Comparison of ENCODE assay signal across 22 cellular contexts in the genomic region with DNA sequence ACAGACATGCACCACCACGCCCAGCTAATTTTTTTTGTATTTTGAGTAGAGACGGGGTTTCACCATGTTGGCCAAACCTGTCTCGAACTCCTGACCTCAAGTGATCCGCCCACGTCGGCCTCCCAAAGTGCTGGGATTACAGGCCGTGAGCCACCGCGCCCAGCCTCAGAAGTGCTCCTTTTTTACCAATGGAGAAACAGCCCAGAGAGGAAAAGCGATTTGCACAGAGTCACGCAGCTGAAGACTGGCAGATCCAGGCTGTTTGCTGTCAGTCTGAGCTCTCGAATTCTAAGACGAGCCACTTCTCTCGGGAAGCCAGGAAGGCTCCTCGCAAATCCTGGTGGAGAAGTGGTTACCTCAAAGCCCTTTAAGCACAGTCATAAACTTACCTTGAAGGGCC. TPM values are rescaled to one million over a fixed set of nuclear protein-coding genes. Genes with fewer than 3 reads are reported as not detected.
DNase-seq lines count a peak whose midpoint lies in the region; ATAC-seq and TF ChIP-seq lines count a peak whose summit lies in the region.
"Had no signal": no experiment of that assay in that cellular context is flagged by ENCODE, and none has a peak within 500 bp of the region (broad histone marks: within the 10 kb centered on the region; RNA-seq: fewer than 3 reads in every experiment).

No MANE protein-coding gene starts in this region.

- TF ChIP-seq CTCF in PC-3 (conservative IDR thresholded peaks at IDR 0.05; ENCODE audit: low read depth, low read length) = no peak
- no peak for TF ChIP-seq CTCF in fibroblast of lung (conservative IDR thresholded peaks at IDR 0.05 in 1 of 2, IDR thresholded peaks at IDR 0.05 in 1 of 2; ENCODE audit: low read depth in 1 of 2, low read length in 2 of 2)
- no peak for TF ChIP-seq CTCF in smooth muscle cell (IDR thresholded peaks at IDR 0.05; ENCODE audit: borderline replicate concordance, insufficient read depth, poor library complexity, severe bottlenecking)
- no peak for TF ChIP-seq CTCF in GM13976 (IDR thresholded peaks at IDR 0.05; ENCODE audit: borderline replicate concordance, control extremely low read depth, extremely low read depth, insufficient read depth, missing control alignments)

- POLR2A ChIA-PET in PC-3 (lab: Charles Lee; ENCODE audit: unreplicated experiment) = no interaction called here

- in situ Hi-C loops in Caki2 (cut with HindIII; ENCODE audit: low pct_unique_long_range_greater_than_20kb, low sequenced_read_pairs) (no loop called here), GM13976 (cut with MboI; ENCODE audit: low sequenced_read_pairs, unreplicated experiment) (no loop called here)

- no peaks in the 10 kb centered on the region for H3K9me2 ChIP-seq in PC-3 (replicated peaks; ENCODE audit: low read length)

- H3K4me1 ChIP-seq in PC-3 (ENCODE audit: insufficient read depth, low read length) (peaks cover 34% of the 10 kb centered on the region), fibroblast of lung (ENCODE audit: control insufficient read depth, extremely low read depth, insufficient read depth, low read length) (peaks cover 3% of the 10 kb centered on the region), smooth muscle cell (ENCODE audit: low read depth) (peaks cover 18% of the 10 kb centered on the region)
- H3K4me1 ChIP-seq: BE2C, breast epithelium, heart right ventricle had no signal

- no TSS peak for BruUV-seq in PC-3 (replicated peaks; lab: Mats Ljungman, UMichigan)

- H3F3A ChIP-seq in PC-3 (ENCODE audit: low read length, unreplicated experiment) (no peaks in the 10 kb centered on the region), smooth muscle cell (ENCODE audit: low read depth) (peaks cover 23% of the 10 kb centered on the region)

- H3K27me3 ChIP-seq in PC-3 (ENCODE audit: low read length) (no peaks in the 10 kb centered on the region), fibroblast of lung (ENCODE audit: control insufficient read depth, insufficient read depth, low read length) (no peaks in the 10 kb centered on the region), smooth muscle cell (ENCODE audit: low read depth) (no peaks in the 10 kb centered on the region)
- H3K27me3 ChIP-seq: BE2C, breast epithelium, heart right ventricle, MG63, neutrophil had no signal

- CTCF ChIA-PET in PC-3 (lab: Charles Lee) = no interaction called here

- H3K9ac ChIP-seq in PC-3 (ENCODE audit: low read length) (no peak overlapping the region), fibroblast of lung (ENCODE audit: insufficient read depth, low read length) (no peak overlapping the region), smooth muscle cell (ENCODE audit: low read depth) (no peak overlapping the region)

- intact Hi-C loops in PC-3 (cut with micrococcal nuclease) = loop anchor here (1.0 to 2.0 kb wide), 2 partner anchors 29 to 35 kb away; no protein-coding TSS in a partner anchor

- ATAC-seq in PC-3 = peak; percentile 19

- H3K36me3 ChIP-seq in PC-3 (ENCODE audit: low read depth, low read length) (no peaks in the 10 kb centered on the region), fibroblast of lung (ENCODE audit: control insufficient read depth, insufficient read depth, low read length) (no peaks in the 10 kb centered on the region), smooth muscle cell (ENCODE audit: low read depth) (no peaks in the 10 kb centered on the region)
- H3K36me3 ChIP-seq: BE2C, breast epithelium, heart right ventricle, MG63, neutrophil had no signal

- DNase-seq in Caki2 (ENCODE audit: low read depth) (peak; percentile 67), PC-3 (no peak), fibroblast of lung (ENCODE audit: low read depth in 2 of 2) (no peak), smooth muscle cell (lab: John Stamatoyannopoulos, UW; ENCODE audit: unreplicated experiment) (no peak), GM13976 (ENCODE audit: low spot score) (no peak), SKM-1 treated with dmso at 0.1 percent for 144 hours (lab: John Stamatoyannopoulos, UW; ENCODE audit: unreplicated experiment) (no peak), NCI-H1105 treated with DMSO at 0.1 percent for 48 hours (lab: John Stamatoyannopoulos, UW) (no peak)
- DNase-seq in activated CD4-positive, alpha-beta T cell treated with anti-CD3 and anti-CD28 coated beads, Interleukin-2, amount 50 U/mL, for 48 hours = no peak
- DNase-seq: activated naive CD4-positive, alpha-beta T cell treated with anti-CD3 and anti-CD28 coated beads, Interleukin-2, amount 10 ng/mL, durations not matched to agents 7 days and 5 days; BE2C; CD8-positive, alpha-beta memory T cell; effector memory CD4-positive, alpha-beta T cell; erythroblast; GDM1; heart right ventricle; KBM-7; NCI-H446 treated with DMSO at 0.1 percent for 48 hours; stimulated activated naive CD4-positive, alpha-beta T cell; T-helper 9 cell had no signal

- H3K4me2 ChIP-seq in PC-3 (ENCODE audit: low read length) (peak overlapping the region; percentile 78), fibroblast of lung (ENCODE audit: extremely low read depth, insufficient read depth, low read length) (peak overlapping the region; percentile 66), smooth muscle cell (peak overlapping the region; percentile 33)

- 59% methylated on average over 15 of the region's 15 CpGs for WGBS in smooth muscle cell (ENCODE audit: low lambda C conversion rate)

- peak overlapping the region; percentile 66 for H3K27ac ChIP-seq in PC-3 (ENCODE audit: low read length)
- H3K27ac ChIP-seq in fibroblast of lung (ENCODE audit: insufficient read depth, low read length) = no peak overlapping the region
- H3K27ac ChIP-seq in smooth muscle cell (ENCODE audit: low read depth) = peak overlapping the region; percentile 15
- H3K27ac ChIP-seq: breast epithelium, heart right ventricle, neutrophil had no signal

- H2AFZ ChIP-seq in PC-3 (ENCODE audit: low read length) (0 out of 2 replicates have a peak overlapping the region, but pooled peaks have one; percentile 13), fibroblast of lung (ENCODE audit: low read length) (no peak overlapping the region), smooth muscle cell (ENCODE audit: low read depth) (no peak overlapping the region)

- peaks cover 8% of the 10 kb centered on the region for H3K9me3 ChIP-seq in PC-3 (ENCODE audit: low read length)
- H3K9me3 ChIP-seq in fibroblast of lung (ENCODE audit: control insufficient read depth, insufficient read depth, low read depth, low read length) = no peaks in the 10 kb centered on the region
- no peaks in the 10 kb centered on the region for H3K9me3 ChIP-seq in smooth muscle cell (replicated peaks; ENCODE audit: low read depth)
- H3K9me3 ChIP-seq: BE2C, breast epithelium, neutrophil had no signal

- H4K20me1 ChIP-seq in PC-3 (ENCODE audit: low read length) (no peaks in the 10 kb centered on the region), fibroblast of lung (ENCODE audit: control insufficient read depth, extremely low read depth, insufficient read depth, low read length) (no peaks in the 10 kb centered on the region), smooth muscle cell (ENCODE audit: low read depth) (no peaks in the 10 kb centered on the region)

- H3K79me2 ChIP-seq in PC-3 (ENCODE audit: low read length) (no peaks in the 10 kb centered on the region), fibroblast of lung (ENCODE audit: control insufficient read depth, insufficient read depth, low read length) (no peaks in the 10 kb centered on the region), smooth muscle cell (ENCODE audit: low read depth) (no peaks in the 10 kb centered on the region)

- peak overlapping the region; percentile 26; the same call in 1 of the 2 replicates for H3K4me3 ChIP-seq in PC-3 (ENCODE audit: low read length)
- no peak overlapping the region for H3K4me3 ChIP-seq in fibroblast of lung (replicated peaks in 1 of 4; ENCODE audit: control extremely low read depth in 1 of 4, insufficient read depth in 1 of 4, low read depth in 3 of 4, low read length in 4 of 4)
- H3K4me3 ChIP-seq in smooth muscle cell = no peak overlapping the region
- H3K4me3 ChIP-seq: breast epithelium, heart right ventricle, MG63 had no signal

RNA-seq across cellular contexts. Expression of a gene that starts 57.4 kb away (rescaled TPM):
- total RNA-seq in Caki2 (2014; rRNA removed; shearing (Covaris generic); ENCODE audit: low replicate concordance) = 8.7 and 9.1 TPM in 2 replicates
- total RNA-seq in PC-3 (2014; rRNA removed) (2.8 and 4.8 TPM in 2 replicates), fibroblast of lung (3.6 and 8.6 TPM in 2 replicates), smooth muscle cell (0.81 and 2.5 TPM in 2 replicates)
- polyA plus RNA-seq in fibroblast of lung (1.0 and 2.5 TPM in 2 replicates), smooth muscle cell (1.1 and 1.7 TPM in 2 replicates)
- polyA plus RNA-seq in fibroblast of lung (2012) = 2.2 and 4.1 TPM in 2 replicates
- polyA minus RNA-seq in fibroblast of lung (ENCODE audit: low replicate concordance) = 3.0 and 18.7 TPM in 2 replicates
- polyA plus RNA-seq: CD8-positive, alpha-beta memory T cell had no signal
